Comparison of ENCODE assay signal across 17 cellular contexts in genomic region chr1:66464802-66465201, GRCh38.
DNase-seq lines count a peak whose midpoint lies in the region; ATAC-seq and TF ChIP-seq lines count a peak whose summit lies in the region.
"Had no signal": no experiment of that assay in that cellular context is flagged by ENCODE, and none has a peak within 500 bp of the region (broad histone marks: within the 10 kb centered on the region; RNA-seq: fewer than 3 reads in every experiment).

No MANE protein-coding gene starts in this region.

- H3K27ac ChIP-seq in right cardiac atrium (ENCODE audit: low read length) (no peak overlapping the region), Peyer's patch (no peak overlapping the region)
- H3K27ac ChIP-seq: neural progenitor cell had no signal

- TF ChIP-seq POLR2A in GM18505 (IDR thresholded peaks at IDR 0.05; ENCODE audit: borderline replicate concordance, extremely low read depth, insufficient read depth, insufficient read length) (no peak), Peyer's patch (IDR thresholded peaks at IDR 0.05) (no peak)

- no peaks in the 10 kb centered on the region for H3K27me3 ChIP-seq in right cardiac atrium (ENCODE audit: control insufficient read depth, insufficient read depth)
- H3K27me3 ChIP-seq in Peyer's patch = no peaks in the 10 kb centered on the region
- H3K27me3 ChIP-seq: neural progenitor cell had no signal

- H3K36me3 ChIP-seq in Peyer's patch = no peaks in the 10 kb centered on the region
- H3K36me3 ChIP-seq: neural progenitor cell had no signal

- no peak for TF ChIP-seq CTCF in AG10803 (conservative IDR thresholded peaks at IDR 0.05; ENCODE audit: low read length)
- TF ChIP-seq CTCF in cardiac fibroblast (IDR thresholded peaks at IDR 0.05; ENCODE audit: low read depth, low read length) = no peak
- TF ChIP-seq CTCF in Peyer's patch (IDR thresholded peaks at IDR 0.05) = no peak

- no peaks in the 10 kb centered on the region for H3K9me3 ChIP-seq in right cardiac atrium (ENCODE audit: control insufficient read depth, low read length)
- H3K9me3 ChIP-seq in Peyer's patch = no peaks in the 10 kb centered on the region

- 95% methylated on average over 2 of the region's 2 CpGs for WGBS in right cardiac atrium

- DNase-seq in AG10803 (ENCODE audit: low read depth) = peak; percentile 99
- peak; percentile 98 for DNase-seq in M059J (ENCODE audit: low read depth)
- DNase-seq in cardiac fibroblast (ENCODE audit: low read depth in 2 of 2) = peak; percentile 81 to 100
- peak; percentile 66 for DNase-seq in kidney glomerular epithelial cell (lab: John Stamatoyannopoulos, UW)
- DNase-seq in right cardiac atrium = no peak
- DNase-seq in Peyer's patch = no peak
- DNase-seq: activated CD4-positive, alpha-beta T cell treated with anti-CD3 and anti-CD28 coated beads for 4 hours; activated effector memory CD4-positive, alpha-beta T cell treated with Interleukin-2 at 50 U/mL for 16 hours; CD4-positive, alpha-beta T cell; cerebellar nuclear complex; GF-D8; left ventricle myocardium superior; NCI-H1694 treated with DMSO at 0.1 percent for 48 hours; stimulated activated CD4-positive, alpha-beta T cell treated with anti-CD3 and anti-CD28 coated beads, Interleukin-2, amount 100 ng/mL, for 24 hours had no signal

- no peak for ATAC-seq in right cardiac atrium
- ATAC-seq in GM18505 (IDR thresholded peaks at IDR 0.05; ENCODE audit: unreplicated experiment) = no peak
- no peak for ATAC-seq in HG03159 (IDR thresholded peaks at IDR 0.05; ENCODE audit: unreplicated experiment)
- ATAC-seq: left ventricle myocardium superior had no signal

- H3K4me3 ChIP-seq in AG10803 (ENCODE audit: low read length) (no peak overlapping the region), cardiac fibroblast (replicated peaks in 1 of 2; ENCODE audit: low read depth in 2 of 2, low read length in 2 of 2) (no peak overlapping the region), right cardiac atrium (ENCODE audit: low read length) (no peak overlapping the region), Peyer's patch (no peak overlapping the region)
- H3K4me3 ChIP-seq: neural progenitor cell had no signal

- H3K4me1 ChIP-seq in right cardiac atrium (ENCODE audit: control insufficient read depth, insufficient read depth, low read length) (no peaks in the 10 kb centered on the region), Peyer's patch (no peaks in the 10 kb centered on the region)
- H3K4me1 ChIP-seq: neural progenitor cell had no signal

- intact Hi-C loops in right cardiac atrium (cut with DNase I) = no loop called here

Comparison
In these comparisons a context has a peak if more than half of its experiments do, and no peak if none do; other contexts are left out.
1. DNase-seq: peak in AG10803 (single experiment), M059J (single experiment), cardiac fibroblast (2 of 2) and kidney glomerular epithelial cell (single experiment); none in right cardiac atrium (0 of 3) and Peyer's patch (0 of 3).